ENCODE assay signal across 8 cellular contexts in genomic region chr15:73240864-73241499, GRCh38.
DNase-seq lines count a peak whose midpoint lies in the region; ATAC-seq and TF ChIP-seq lines count a peak whose summit lies in the region.

No MANE protein-coding gene starts in this region.

- peak; percentile 80 to 86 for TF ChIP-seq CTCF in brain (conservative IDR thresholded peaks at IDR 0.05)

- ATAC-seq in GM19023 (IDR thresholded peaks at IDR 0.05; ENCODE audit: unreplicated experiment), result no peak

- no peaks in the 10 kb centered on the region for H3K9me3 Mint-ChIP-seq in brain

- peak overlapping the region in 1 of 5 experiments; percentile 14 for H3K27ac Mint-ChIP-seq in brain

- H3K4me3 Mint-ChIP-seq in brain, result no peak overlapping the region

- DNase-seq in DMS153 (lab: John Stamatoyannopoulos, UW), result peak; percentile 10
- no peak for DNase-seq in DMS153 treated with DMSO at 0.1 percent for 48 hours (lab: John Stamatoyannopoulos, UW; ENCODE audit: unreplicated experiment)
- DNase-seq in NCI-H1092 treated with DMSO at 0.1 percent for 48 hours (lab: John Stamatoyannopoulos, UW), result peak; percentile 16
- peak; percentile 35 for DNase-seq in UCSD-AML1 (lab: John Stamatoyannopoulos, UW; ENCODE audit: unreplicated experiment)
- peak; percentile 70 for DNase-seq in iPS-NIHi7 (ENCODE audit: extremely low spot score)
- peak; percentile 42 to 49 for DNase-seq in stimulated activated CD4-positive, alpha-beta T cell treated with anti-CD3 and anti-CD28 coated beads, Interleukin-15, amount 100 ng/mL, for 1 hour (ENCODE audit: low read depth in 1 of 2, low spot score in 1 of 2)

- H3K27me3 Mint-ChIP-seq in brain, result no peaks in the 10 kb centered on the region

- H3K4me1 Mint-ChIP-seq in brain, result peaks cover 15% of the 10 kb centered on the region

- H3K36me3 Mint-ChIP-seq in brain, result peaks cover 19% of the 10 kb centered on the region
